1 cellular context compared by ENCODE assay signal in genomic region chr14:36747411-36748184, GRCh38.
TF ChIP-seq lines count a peak whose summit lies in the region.

No MANE protein-coding gene starts in this region.

TF ChIP-seq in SK-N-SH treated with all-trans-retinoic acid at 6 μM for 48 hours, 23 proteins besides CTCF, POLR2A, EP300 and RAD21 (continued from another document):
- TF ChIP-seq PATZ1 (CRISPR knock-in tag; IDR thresholded peaks at IDR 0.05; ENCODE audit: borderline replicate concordance): no peak
- no peak for TF ChIP-seq ZC3H10 (CRISPR knock-in tag; IDR thresholded peaks at IDR 0.05)
- no peak for TF ChIP-seq ARNTL (CRISPR knock-in tag; IDR thresholded peaks at IDR 0.05; ENCODE audit: borderline replicate concordance, low read depth)
- TF ChIP-seq TOX (CRISPR knock-in tag; IDR thresholded peaks at IDR 0.05; ENCODE audit: borderline replicate concordance): no peak
- TF ChIP-seq ZNF70 (CRISPR knock-in tag; IDR thresholded peaks at IDR 0.05): no peak
- TF ChIP-seq ZNF8 (CRISPR knock-in tag; IDR thresholded peaks at IDR 0.05): no peak
- no peak for TF ChIP-seq ZNF565 (CRISPR knock-in tag; conservative IDR thresholded peaks at IDR 0.05; ENCODE audit: low read depth)
